10 cellular contexts compared by ENCODE assay signal in genomic region chr20:56875052-56875663, GRCh38.
DNase-seq lines count a peak whose midpoint lies in the region; TF ChIP-seq lines count a peak whose summit lies in the region.
"Had no signal": no experiment of that assay in that cellular context is flagged by ENCODE, and none has a peak within 500 bp of the region (broad histone marks: within the 10 kb centered on the region; RNA-seq: fewer than 3 reads in every experiment).

No MANE protein-coding gene starts in this region.

- TF ChIP-seq CTCF in RWPE1 (conservative IDR thresholded peaks at IDR 0.05; ENCODE audit: low read depth) (no peak), fibroblast of pulmonary artery (IDR thresholded peaks at IDR 0.05; ENCODE audit: low read length, missing control alignments) (no peak), transverse colon (IDR thresholded peaks at IDR 0.05) (no peak)

- no peaks in the 10 kb centered on the region for H3K9me3 ChIP-seq in transverse colon
- H3K9me3 ChIP-seq: thoracic aorta had no signal

- peak; percentile 56 for DNase-seq in HK-2 (ENCODE audit: unreplicated experiment)
- DNase-seq in RWPE1 (ENCODE audit: low spot score): peak; percentile 97
- DNase-seq in fibroblast of pulmonary artery (ENCODE audit: low read depth): peak; percentile 3
- peak; percentile 10 for DNase-seq in transverse colon
- no peak for DNase-seq in NCI-H524 treated with DMSO at 0.1 percent for 48 hours (lab: John Stamatoyannopoulos, UW)
- DNase-seq in Ammon's horn (ENCODE audit: low spot score): no peak
- no peak for DNase-seq in G401 (ENCODE audit: low spot score)
- DNase-seq: NCI-H446 treated with DMSO at 0.1 percent for 48 hours had no signal

- in situ Hi-C loops in transverse colon (cut with MboI; ENCODE audit: low pct_ligation_motif_present in 1 of 4, low pct_unique_long_range_greater_than_20kb in 1 of 4, low sequenced_read_pairs in 3 of 4): no loop called here
- in situ Hi-C loops in G401 (cut with HindIII; ENCODE audit: low sequenced_read_pairs): no loop called here

- no peak for TF ChIP-seq EP300 in transverse colon (IDR thresholded peaks at IDR 0.05; ENCODE audit: low read depth)

- CTCF ChIA-PET in RWPE1 (lab: Yijun Ruan, JAX): interaction anchor here (0.7 kb wide), 1 partner anchor 127 kb away, joined by 6 read pairs; no protein-coding TSS in a partner anchor

- H3K36me3 ChIP-seq in transverse colon: no peaks in the 10 kb centered on the region
- H3K36me3 ChIP-seq: thoracic aorta had no signal

- TF ChIP-seq POLR2A in transverse colon (IDR thresholded peaks at IDR 0.05): no peak

- no peaks in the 10 kb centered on the region for H3K27me3 ChIP-seq in transverse colon

- POLR2A ChIA-PET in RWPE1 (lab: Yijun Ruan, JAX; ENCODE audit: low non-redundant PET): no interaction called here

- no peaks in the 10 kb centered on the region for H3K4me1 ChIP-seq in transverse colon

- H3K4me3 ChIP-seq in fibroblast of pulmonary artery (replicated peaks; ENCODE audit: low read depth, low read length) (no peak overlapping the region), transverse colon (no peak overlapping the region)
- H3K4me3 ChIP-seq: thoracic aorta had no signal

- H3K27ac ChIP-seq in RWPE1 (peak overlapping the region; percentile 91), transverse colon (no peak overlapping the region)
- H3K27ac ChIP-seq: thoracic aorta, VCaP had no signal

- 28% methylated on average over 6 of the region's 6 CpGs; no CpG with 5 or more reads in 1 of the 2 donors for WGBS in transverse colon (ENCODE audit: low coverage in 1 of 2), 2 donors

- intact Hi-C loops in transverse colon (cut with DNase I; ENCODE audit: low total_unique reads): no loop called here

Comparison
In these comparisons a context has a peak if more than half of its experiments do, and no peak if none do; other contexts are left out.
1. DNase-seq: peak in HK-2 (single experiment), RWPE1 (single experiment), fibroblast of pulmonary artery (single experiment) and transverse colon (single experiment); none in NCI-H524 treated with DMSO at 0.1 percent for 48 hours (single experiment), Ammon's horn (single experiment) and G401 (single experiment).